1 cellular context compared by ENCODE assay signal in genomic region chr1:40634901-40635655, GRCh38.
TF ChIP-seq lines count a peak whose summit lies in the region.

No MANE protein-coding gene starts in this region.

TF ChIP-seq in K562, 482 proteins besides CTCF, POLR2A, EP300 and RAD21:
- TF ChIP-seq ATF3 (IDR thresholded peaks at IDR 0.05) (peak; percentile 33; the same call in 1 of the 2 replicates), ATF3 (CRISPR knock-in tag; conservative IDR thresholded peaks at IDR 0.05) (no peak), ZNF449 (CRISPR knock-in tag; IDR thresholded peaks at IDR 0.05) (no peak), ZNF778 (CRISPR knock-in tag; IDR thresholded peaks at IDR 0.05) (no peak), CBFA2T3 (IDR thresholded peaks at IDR 0.05) (peak; percentile 13; the same call in 1 of the 2 replicates), CBFA2T2 (conservative IDR thresholded peaks at IDR 0.05) (0 out of 2 replicates have a peak, but pooled peaks have one; percentile 4), ZBTB7A (IDR thresholded peaks at IDR 0.05; ENCODE audit: borderline replicate concordance, control insufficient read depth, low read depth, low read length) (no peak)
